ENCODE assay signal across 23 cellular contexts in the genomic region with DNA sequence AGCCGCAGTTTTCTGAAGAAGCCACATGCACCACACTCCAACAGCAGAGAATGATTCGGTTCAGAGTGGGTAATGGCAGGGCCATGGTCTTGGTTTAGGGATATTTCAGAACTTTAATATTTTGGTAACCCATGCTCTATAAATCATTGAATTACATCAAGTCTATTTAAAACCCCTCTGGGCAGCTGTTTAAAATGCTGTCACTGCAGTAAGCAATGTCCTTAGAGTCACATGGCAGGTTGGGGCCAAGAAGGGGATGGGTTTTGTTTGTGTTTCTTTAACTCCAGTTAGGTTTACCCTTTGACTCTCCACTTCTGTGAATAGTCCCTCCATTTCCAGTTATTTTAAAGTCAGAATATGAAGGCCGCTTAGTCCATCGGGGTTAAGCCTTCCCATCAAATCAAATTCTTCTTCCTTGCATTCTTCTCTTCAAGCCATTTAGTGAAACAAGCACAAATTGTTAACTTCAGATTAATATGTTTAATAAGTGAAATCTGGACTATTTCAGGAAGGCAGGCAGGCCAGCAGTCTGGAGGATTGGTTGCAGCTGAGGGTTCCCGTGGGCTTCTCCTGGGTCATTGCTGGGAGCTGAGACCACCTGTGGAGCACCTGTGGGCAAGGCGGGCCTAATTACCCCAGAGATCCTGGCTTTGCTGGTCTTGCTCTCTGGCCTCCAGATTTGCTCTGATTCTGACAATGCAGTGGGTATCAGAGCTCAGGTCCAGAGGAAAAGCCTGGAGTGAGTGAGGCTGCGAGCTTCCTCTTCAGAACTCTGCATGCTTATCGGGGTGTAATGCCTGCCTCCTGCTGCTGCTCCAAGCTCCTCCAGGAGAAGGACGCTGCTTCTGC.
A peak's percentile ranks its signal among the peaks of the same experiment; 100 is the strongest.
DNase-seq lines count a peak whose midpoint lies in the region; ATAC-seq and TF ChIP-seq lines count a peak whose summit lies in the region.
"Had no signal": no experiment of that assay in that cellular context is flagged by ENCODE, and none has a peak within 500 bp of the region (broad histone marks: within the 10 kb centered on the region; RNA-seq: fewer than 3 reads in every experiment).

No MANE protein-coding gene starts in this region.

- TF ChIP-seq CTCF in esophagus muscularis mucosa (IDR thresholded peaks at IDR 0.05) (no peak), osteocyte (IDR thresholded peaks at IDR 0.05) (no peak)

- no peaks in the 10 kb centered on the region for H3K9me2 ChIP-seq in Karpas-422 (replicated peaks; ENCODE audit: insufficient read depth, low read length)

- TF ChIP-seq POLR2A in esophagus muscularis mucosa (IDR thresholded peaks at IDR 0.05; ENCODE audit: low read depth), result no peak

- H3K4me3 Mint-ChIP-seq in osteocyte (ENCODE audit: unreplicated experiment), result peak overlapping the region; percentile 57
- H3K4me3 Mint-ChIP-seq: activated naive CD8-positive, alpha-beta T cell; dendritic cell treated with granulocyte-macrophage colony-stimulating factor and Interleukin-4, amounts not matched to agents 40 ng/mL and 50 ng/mL, for 4 days; natural killer cell treated with Interleukin-12 subunit alpha and Interleukin-12 subunit beta and Interleukin-15 and Interleukin-18, amount 100 ng/mL, for 72 hours; T-cell had no signal

- H2AFZ ChIP-seq in Karpas-422 (ENCODE audit: low read length), result no peak overlapping the region

- no peaks in the 10 kb centered on the region for H3K79me2 ChIP-seq in Karpas-422 (ENCODE audit: low read length)

- H3K4me1 Mint-ChIP-seq in osteocyte (ENCODE audit: unreplicated experiment), result peaks cover 92% of the 10 kb centered on the region

- H3K4me3 ChIP-seq in esophagus muscularis mucosa, result no peak overlapping the region
- H3K4me3 ChIP-seq in aorta (ENCODE audit: low read length in 2 of 2), result no peak overlapping the region
- H3K4me3 ChIP-seq in Karpas-422 (ENCODE audit: low read length), result no peak overlapping the region
- H3K4me3 ChIP-seq: gastroesophageal sphincter, uterus had no signal

- no peak overlapping the region for H3K4me2 ChIP-seq in Karpas-422 (ENCODE audit: low read depth, low read length, poor library complexity, severe bottlenecking)

- no peaks in the 10 kb centered on the region for H3K27me3 ChIP-seq in esophagus muscularis mucosa
- no peaks in the 10 kb centered on the region for H3K27me3 ChIP-seq in aorta (ENCODE audit: control insufficient read depth in 1 of 2, insufficient read depth in 2 of 2, low read length in 1 of 2)
- H3K27me3 ChIP-seq in Karpas-422 (ENCODE audit: low read length), result no peaks in the 10 kb centered on the region
- H3K27me3 ChIP-seq: gastroesophageal sphincter, uterus had no signal

- H3K36me3 Mint-ChIP-seq in osteocyte (ENCODE audit: unreplicated experiment), result no peaks in the 10 kb centered on the region
- H3K36me3 Mint-ChIP-seq: activated naive CD8-positive, alpha-beta T cell; T-cell had no signal

- intact Hi-C loops in Right ventricle myocardium superior (cut with DNase I) (no loop called here), cardiac septum (cut with DNase I) (no loop called here), esophagus muscularis mucosa (cut with DNase I) (no loop called here), aorta (cut with DNase I) (loop anchor here (5.0 to 10.0 kb wide), 3 partner anchors 40 to 162 kb away; no protein-coding TSS in a partner anchor)

- H3K27ac ChIP-seq in esophagus muscularis mucosa (replicated peaks in 1 of 4) (peak overlapping the region in 1 of 4 donors; percentile 45), aorta (ENCODE audit: low read depth in 1 of 2, low read length in 2 of 2) (peak overlapping the region in 1 of 2 donors; percentile 26), Karpas-422 (ENCODE audit: low read length) (no peak overlapping the region)
- H3K27ac ChIP-seq: uterus had no signal

- no peak for DNase-seq in Right ventricle myocardium superior
- DNase-seq in cardiac septum (ENCODE audit: low spot score), result no peak
- peak; percentile 21 for DNase-seq in esophagus muscularis mucosa (ENCODE audit: extremely low spot score)
- no peak for DNase-seq in osteocyte (ENCODE audit: extremely low spot score, unreplicated experiment)
- DNase-seq in aorta, result no peak
- no peak for DNase-seq in inferior parietal cortex (ENCODE audit: extremely low spot score)
- DNase-seq in Karpas-422, result no peak
- DNase-seq: activated CD4-positive, alpha-beta T cell treated with anti-CD3 and anti-CD28 coated beads for 48 hours; BE2C; mesendoderm; NCI-H1694 treated with DMSO at 0.1 percent for 48 hours; NCI-H774; OCI-M1; SHP77; stimulated activated CD4-positive, alpha-beta T cell treated with anti-CD3 and anti-CD28 coated beads, Interleukin-4, amount 100 ng/mL, for 4 hours; T-cell had no signal

- no peak for TF ChIP-seq EP300 in esophagus muscularis mucosa (IDR thresholded peaks at IDR 0.05)

- no peaks in the 10 kb centered on the region for H3K9me3 Mint-ChIP-seq in osteocyte (ENCODE audit: unreplicated experiment)
- H3K9me3 Mint-ChIP-seq: activated T-helper 17 cell treated with anti-CD3 and anti-CD28 coated beads, Interleukin-2, amount 50 U/mL, for 72 hours; dendritic cell treated with granulocyte-macrophage colony-stimulating factor and Interleukin-4, amounts not matched to agents 40 ng/mL and 50 ng/mL, for 4 days; natural killer cell treated with Interleukin-12 subunit alpha and Interleukin-12 subunit beta and Interleukin-15 and Interleukin-18, amount 100 ng/mL, for 72 hours; T-cell had no signal

- ATAC-seq in Right ventricle myocardium superior (ENCODE audit: poor library complexity) (peak; percentile 45), aorta (ENCODE audit: low FRiP score) (peak; percentile 11), HG03095 (IDR thresholded peaks at IDR 0.05; ENCODE audit: unreplicated experiment) (no peak)
- ATAC-seq: activated T-helper 17 cell treated with anti-CD3 and anti-CD28 coated beads, Interleukin-2, amount 50 U/mL, for 72 hours; gastroesophageal sphincter had no signal

- H4K20me1 ChIP-seq in Karpas-422 (ENCODE audit: insufficient read depth, low read depth, low read length), result no peaks in the 10 kb centered on the region

- peak overlapping the region; percentile 86 for H3K27ac Mint-ChIP-seq in osteocyte (ENCODE audit: unreplicated experiment)
- H3K27ac Mint-ChIP-seq: activated naive CD8-positive, alpha-beta T cell; activated T-helper 17 cell treated with anti-CD3 and anti-CD28 coated beads, Interleukin-2, amount 50 U/mL, for 72 hours; dendritic cell treated with granulocyte-macrophage colony-stimulating factor and Interleukin-4, amounts not matched to agents 40 ng/mL and 50 ng/mL, for 4 days; natural killer cell treated with Interleukin-12 subunit alpha and Interleukin-12 subunit beta and Interleukin-15 and Interleukin-18, amount 100 ng/mL, for 72 hours; T-cell had no signal

- H3K9ac ChIP-seq in Karpas-422 (ENCODE audit: low read length), result no peak overlapping the region

- 71% methylated on average over 9 of the region's 9 CpGs for WGBS in esophagus muscularis mucosa
- WGBS in aorta, 2 donors, result 72 to 79% methylated on average over 9 of the region's 9 CpGs

- no peaks in the 10 kb centered on the region for H3K27me3 Mint-ChIP-seq in osteocyte (ENCODE audit: unreplicated experiment)

- H3K9me3 ChIP-seq in esophagus muscularis mucosa (no peaks in the 10 kb centered on the region), aorta (ENCODE audit: control insufficient read depth, low read length) (no peaks in the 10 kb centered on the region), Karpas-422 (ENCODE audit: low read length) (no peaks in the 10 kb centered on the region)
- H3K9me3 ChIP-seq: BE2C, gastroesophageal sphincter, uterus had no signal

- H3K4me1 ChIP-seq in esophagus muscularis mucosa (peaks cover 0 to 26% (median 14%) of the 10 kb centered on the region in 4 donors), aorta (ENCODE audit: control insufficient read depth in 1 of 2, insufficient read depth in 2 of 2, low read length in 2 of 2) (no peaks in the 10 kb centered on the region), Karpas-422 (ENCODE audit: low read length) (peaks cover 21% of the 10 kb centered on the region)
- H3K4me1 ChIP-seq: BE2C, uterus had no signal

- H3K36me3 ChIP-seq in esophagus muscularis mucosa (no peaks in the 10 kb centered on the region), aorta (ENCODE audit: control insufficient read depth in 1 of 2, insufficient read depth in 2 of 2, low read length in 1 of 2) (no peaks in the 10 kb centered on the region), Karpas-422 (ENCODE audit: insufficient read depth, low read length) (no peaks in the 10 kb centered on the region)
- H3K36me3 ChIP-seq: BE2C, gastroesophageal sphincter, uterus had no signal

Comparison
In these comparisons a context has a peak if more than half of its experiments do, and no peak if none do; other contexts are left out.
1. intact Hi-C loops: an anchor here in aorta (5.0 to 10.0 kb wide); none called in Right ventricle myocardium superior, cardiac septum and esophagus muscularis mucosa.